In genomic region chr19:5624741-5625140, GRCh38 we compare ENCODE assay signal across 1 cellular context.
TF ChIP-seq lines count a peak whose summit lies in the region.

No MANE protein-coding gene starts in this region.

TF ChIP-seq in K562, 482 proteins besides CTCF, POLR2A, EP300 and RAD21:
- TF ChIP-seq FOXK2 (conservative IDR thresholded peaks at IDR 0.05 in 1 of 2, IDR thresholded peaks at IDR 0.05 in 1 of 2; ENCODE audit: low read depth in 2 of 2) (0 out of 4 replicates have a peak, but pooled peaks of 1 of the 2 experiments have one; percentile 10), ZNF695 (CRISPR knock-in tag; IDR thresholded peaks at IDR 0.05) (no peak), ZBTB11 (CRISPR knock-in tag; IDR thresholded peaks at IDR 0.05) (no peak), SMARCA4 (IDR thresholded peaks at IDR 0.05) (0 out of 2 replicates have a peak, but pooled peaks have one; percentile 11), KDM1A (IDR thresholded peaks at IDR 0.05) (peak; percentile 46 to 53; a peak in 2 of 4 replicates), PKNOX1 (IDR thresholded peaks at IDR 0.05) (0 out of 2 replicates have a peak, but pooled peaks have one; percentile 19)
